In the genomic region with DNA sequence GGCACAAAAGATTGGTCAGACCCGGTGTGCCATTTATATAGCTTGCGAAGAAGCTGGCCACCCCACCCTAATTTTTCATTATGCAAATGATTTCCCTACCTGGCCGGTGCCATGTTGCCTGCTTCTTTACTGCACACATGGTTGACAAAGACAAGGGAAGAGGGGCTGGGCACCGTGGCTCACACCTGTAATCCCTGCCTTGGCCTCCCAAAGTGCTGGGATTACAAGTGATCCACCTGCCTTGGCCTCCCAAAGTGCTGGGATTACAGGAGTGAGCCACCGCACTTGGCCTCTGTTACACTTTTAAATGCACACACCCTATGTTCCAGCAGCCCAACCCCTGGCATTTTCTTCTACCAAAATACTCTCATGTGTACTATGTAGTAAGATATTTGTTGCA, we compare ENCODE assay signal across 16 cellular contexts.
A peak's percentile ranks its signal among the peaks of the same experiment; 100 is the strongest.
DNase-seq lines count a peak whose midpoint lies in the region; ATAC-seq and TF ChIP-seq lines count a peak whose summit lies in the region.
"Had no signal": no experiment of that assay in that cellular context is flagged by ENCODE, and none has a peak within 500 bp of the region (broad histone marks: within the 10 kb centered on the region; RNA-seq: fewer than 3 reads in every experiment).

No MANE protein-coding gene starts in this region.

- no peaks in the 10 kb centered on the region for H3K27me3 ChIP-seq in brain microvascular endothelial cell (replicated peaks)
- H3K27me3 ChIP-seq: BE2C had no signal

- H3K4me1 Mint-ChIP-seq in stimulated activated effector memory CD8-positive, alpha-beta T cell treated with anti-CD3 and anti-CD28 coated beads, Interleukin-12 subunit alpha, Interleukin-12 subunit beta, amount 100 ng/mL, for 72 hours, result peaks cover 48% of the 10 kb centered on the region

- no peak for TF ChIP-seq CTCF in brain microvascular endothelial cell (IDR thresholded peaks at IDR 0.05; ENCODE audit: low read depth, low read length, missing control alignments)

- H3K9me3 Mint-ChIP-seq in stimulated activated effector memory CD8-positive, alpha-beta T cell treated with anti-CD3 and anti-CD28 coated beads, Interleukin-12 subunit alpha, Interleukin-12 subunit beta, amount 100 ng/mL, for 72 hours, result no peaks in the 10 kb centered on the region
- H3K9me3 Mint-ChIP-seq: CD8-positive, alpha-beta memory T cell; GM23338 had no signal

- in situ Hi-C loops in brain microvascular endothelial cell (cut with HindIII; ENCODE audit: low pct_ligation_motif_present, low sequenced_read_pairs), result no loop called here

- H3K4me3 ChIP-seq in brain microvascular endothelial cell (ENCODE audit: low read depth, low read length), result no peak overlapping the region
- H3K4me3 ChIP-seq: GM23338 had no signal

- ATAC-seq in stimulated activated effector memory CD8-positive, alpha-beta T cell treated with anti-CD3 and anti-CD28 coated beads, Interleukin-12 subunit alpha, Interleukin-12 subunit beta, amount 100 ng/mL, for 72 hours, result no peak
- ATAC-seq: GM23338 had no signal

- peaks cover 7% of the 10 kb centered on the region for H3K36me3 Mint-ChIP-seq in stimulated activated effector memory CD8-positive, alpha-beta T cell treated with anti-CD3 and anti-CD28 coated beads, Interleukin-12 subunit alpha, Interleukin-12 subunit beta, amount 100 ng/mL, for 72 hours
- H3K36me3 Mint-ChIP-seq: CD4-positive, CD25-positive, alpha-beta regulatory T cell; CD8-positive, alpha-beta memory T cell had no signal

- no peak overlapping the region for H3K27ac ChIP-seq in brain microvascular endothelial cell

- H3K27ac Mint-ChIP-seq in stimulated activated effector memory CD8-positive, alpha-beta T cell treated with anti-CD3 and anti-CD28 coated beads, Interleukin-12 subunit alpha, Interleukin-12 subunit beta, amount 100 ng/mL, for 72 hours, result peak overlapping the region; percentile 57
- H3K27ac Mint-ChIP-seq: CD4-positive, CD25-positive, alpha-beta regulatory T cell; GM23338 had no signal

- H3K4me3 Mint-ChIP-seq in stimulated activated effector memory CD8-positive, alpha-beta T cell treated with anti-CD3 and anti-CD28 coated beads, Interleukin-12 subunit alpha, Interleukin-12 subunit beta, amount 100 ng/mL, for 72 hours, result no peak overlapping the region
- H3K4me3 Mint-ChIP-seq: CD4-positive, CD25-positive, alpha-beta regulatory T cell; CD8-positive, alpha-beta memory T cell; GM23338 had no signal

- DNase-seq in NCI-H2196 (lab: John Stamatoyannopoulos, UW; ENCODE audit: unreplicated experiment) (peak; percentile 17), NCI-H2196 treated with DMSO at 0.1 percent for 48 hours (lab: John Stamatoyannopoulos, UW; ENCODE audit: unreplicated experiment) (no peak), NCI-H69 (lab: John Stamatoyannopoulos, UW) (peak; percentile 35), left kidney (ENCODE audit: low read depth, low spot score) (peak; percentile 54), brain microvascular endothelial cell (no peak), cerebellar cortex (ENCODE audit: low spot score) (no peak)
- DNase-seq in stimulated activated effector memory CD8-positive, alpha-beta T cell treated with anti-CD3 and anti-CD28 coated beads, Interleukin-12 subunit alpha, Interleukin-12 subunit beta, amount 100 ng/mL, for 72 hours (ENCODE audit: low spot score in 2 of 2), result no peak
- DNase-seq: ACHN; BE2C; C1 segment of cervical spinal cord; Caco-2; CD4-positive, CD25-positive, alpha-beta regulatory T cell; CD8-positive, alpha-beta memory T cell; GDM1; HCEC 1CT had no signal

- H3K36me3 ChIP-seq in brain microvascular endothelial cell (replicated peaks), result no peaks in the 10 kb centered on the region
- H3K36me3 ChIP-seq: BE2C had no signal

Comparison
In these comparisons a context has a peak if more than half of its experiments do, and no peak if none do; other contexts are left out.
1. DNase-seq: peak in NCI-H2196 (single experiment), NCI-H69 (single experiment) and left kidney (single experiment); none in NCI-H2196 treated with DMSO at 0.1 percent for 48 hours (single experiment), stimulated activated effector memory CD8-positive, alpha-beta T cell treated with anti-CD3 and anti-CD28 coated beads, Interleukin-12 subunit alpha, Interleukin-12 subunit beta, amount 100 ng/mL, for 72 hours (0 of 2), brain microvascular endothelial cell (single experiment) and cerebellar cortex (single experiment).